20 cellular contexts compared by ENCODE assay signal in genomic region chr5:66002415-66002814, GRCh38.
DNase-seq lines count a peak whose midpoint lies in the region; ATAC-seq and TF ChIP-seq lines count a peak whose summit lies in the region.
"Had no signal": no experiment of that assay in that cellular context is flagged by ENCODE, and none has a peak within 500 bp of the region (broad histone marks: within the 10 kb centered on the region; RNA-seq: fewer than 3 reads in every experiment).

No MANE protein-coding gene starts in this region.

- intact Hi-C loops in activated CD4-positive, alpha-beta T cell treated with anti-CD3 and anti-CD28 coated beads for 36 hours (cut with DNase I, micrococcal nuclease): loop anchor here (1.0 to 5.0 kb wide), 6 partner anchors 8 to 260 kb away; partner anchors contain the start of gene ERBIN (in 2 of the 2)
- intact Hi-C loops in stomach (cut with DNase I; ENCODE audit: low total_unique reads): no loop called here

- H3K4me1 ChIP-seq in stomach: no peaks in the 10 kb centered on the region
- H3K4me1 ChIP-seq: ascending aorta, neural progenitor cell, SJSA1 had no signal

- H3K27ac ChIP-seq in stomach: no peak overlapping the region
- H3K27ac ChIP-seq: ascending aorta, GM23248, HL-60, neural progenitor cell, SJSA1 had no signal

- peaks cover 0 to 36% (median 9%) of the 10 kb centered on the region in 4 donors for H3K36me3 ChIP-seq in stomach
- H3K36me3 ChIP-seq: ascending aorta had no signal

- peak overlapping the region; percentile 4 for H3K27ac Mint-ChIP-seq in activated CD4-positive, alpha-beta T cell treated with anti-CD3 and anti-CD28 coated beads for 36 hours
- H3K27ac Mint-ChIP-seq in T-helper 17 cell: peak overlapping the region; percentile 27
- peak overlapping the region in 1 of 2 donors; percentile 77 for H3K27ac Mint-ChIP-seq in natural killer cell treated with Interleukin-12 subunit alpha and Interleukin-12 subunit beta and Interleukin-15 and Interleukin-18, amount 100 ng/mL, for 72 hours
- H3K27ac Mint-ChIP-seq: neural progenitor cell had no signal

- peaks cover 41% of the 10 kb centered on the region for H3K4me1 Mint-ChIP-seq in activated CD4-positive, alpha-beta T cell treated with anti-CD3 and anti-CD28 coated beads for 36 hours
- H3K4me1 Mint-ChIP-seq in T-helper 17 cell: peaks cover 25% of the 10 kb centered on the region
- H3K4me1 Mint-ChIP-seq in natural killer cell treated with Interleukin-12 subunit alpha and Interleukin-12 subunit beta and Interleukin-15 and Interleukin-18, amount 100 ng/mL, for 72 hours (ENCODE audit: low read depth in 2 of 2): peaks cover 39 to 45% of the 10 kb centered on the region in 2 donors
- H3K4me1 Mint-ChIP-seq: neural progenitor cell had no signal

- H3K4me3 Mint-ChIP-seq in activated CD4-positive, alpha-beta T cell treated with anti-CD3 and anti-CD28 coated beads for 36 hours: no peak overlapping the region
- no peak overlapping the region for H3K4me3 Mint-ChIP-seq in T-helper 17 cell
- H3K4me3 Mint-ChIP-seq in natural killer cell treated with Interleukin-12 subunit alpha and Interleukin-12 subunit beta and Interleukin-15 and Interleukin-18, amount 100 ng/mL, for 72 hours: peak overlapping the region; percentile 0
- H3K4me3 Mint-ChIP-seq: neural progenitor cell had no signal

- 68 to 87% (median 81%) methylated on average over 2 of the region's 2 CpGs for whole genome bisulfite sequencing in stomach, 5 donors

- ATAC-seq in activated CD4-positive, alpha-beta T cell treated with anti-CD3 and anti-CD28 coated beads for 36 hours: peak; percentile 96
- peak; percentile 46 for ATAC-seq in GM21576 (IDR thresholded peaks at IDR 0.05; ENCODE audit: unreplicated experiment)
- ATAC-seq in T-helper 17 cell: no peak
- ATAC-seq in natural killer cell treated with Interleukin-12 subunit alpha and Interleukin-12 subunit beta and Interleukin-15 and Interleukin-18, amount 100 ng/mL, for 72 hours: peak in 1 of 2 donors; percentile 72
- ATAC-seq: PC-3 had no signal

- TF ChIP-seq POLR2A in stomach (IDR thresholded peaks at IDR 0.05): no peak

- no peak for DNase-seq in activated CD4-positive, alpha-beta T cell treated with anti-CD3 and anti-CD28 coated beads for 36 hours
- no peak for DNase-seq in activated CD4-positive, alpha-beta T cell treated with anti-CD3 and anti-CD28 coated beads, Interleukin-2, amount 50 U/mL, for 1 hour
- DNase-seq in T-helper 17 cell (no peak), GM03348 (ENCODE audit: low spot score) (no peak), stomach (no peak), HuH-7.5 (ENCODE audit: low spot score) (no peak)
- no peak for DNase-seq in natural killer cell treated with Interleukin-12 subunit alpha and Interleukin-12 subunit beta and Interleukin-15 and Interleukin-18, amount 100 ng/mL, for 72 hours (ENCODE audit: low spot score)
- DNase-seq: 8988T; GM23248; hypothalamus; mesendoderm; NCI-H748 treated with DMSO at 0.1 percent for 48 hours; PC-3; stimulated activated CD4-positive, alpha-beta T cell treated with anti-CD3 and anti-CD28 coated beads, Interleukin-12 subunit alpha, Interleukin-12 subunit beta, amount 100 ng/mL, for 4 hours; T-helper 9 cell had no signal

- H3K9me3 Mint-ChIP-seq in activated CD4-positive, alpha-beta T cell treated with anti-CD3 and anti-CD28 coated beads for 36 hours (ENCODE audit: low read depth): peaks cover 6% of the 10 kb centered on the region
- H3K9me3 Mint-ChIP-seq in natural killer cell treated with Interleukin-12 subunit alpha and Interleukin-12 subunit beta and Interleukin-15 and Interleukin-18, amount 100 ng/mL, for 72 hours: no peaks in the 10 kb centered on the region

- no peaks in the 10 kb centered on the region for H3K27me3 Mint-ChIP-seq in activated CD4-positive, alpha-beta T cell treated with anti-CD3 and anti-CD28 coated beads for 36 hours
- no peaks in the 10 kb centered on the region for H3K27me3 Mint-ChIP-seq in T-helper 17 cell
- H3K27me3 Mint-ChIP-seq in natural killer cell treated with Interleukin-12 subunit alpha and Interleukin-12 subunit beta and Interleukin-15 and Interleukin-18, amount 100 ng/mL, for 72 hours: no peaks in the 10 kb centered on the region

- no peaks in the 10 kb centered on the region for H3K27me3 ChIP-seq in stomach
- H3K27me3 ChIP-seq: ascending aorta, neural progenitor cell, SJSA1 had no signal

- H3K36me3 Mint-ChIP-seq in activated CD4-positive, alpha-beta T cell treated with anti-CD3 and anti-CD28 coated beads for 36 hours (ENCODE audit: low read depth): peaks cover 45% of the 10 kb centered on the region
- peaks cover 15% of the 10 kb centered on the region for H3K36me3 Mint-ChIP-seq in T-helper 17 cell (ENCODE audit: low read depth)
- H3K36me3 Mint-ChIP-seq in natural killer cell treated with Interleukin-12 subunit alpha and Interleukin-12 subunit beta and Interleukin-15 and Interleukin-18, amount 100 ng/mL, for 72 hours: peaks cover 6% of the 10 kb centered on the region

- POLR2A ChIA-PET in activated CD4-positive, alpha-beta T cell treated with anti-CD3 and anti-CD28 coated beads for 36 hours (lab: Charles Lee): interaction anchor here (0.7 kb wide), 1 partner anchor 9 kb away, joined by 3 read pairs; no protein-coding TSS in a partner anchor

- CTCF ChIA-PET in activated CD4-positive, alpha-beta T cell treated with anti-CD3 and anti-CD28 coated beads for 36 hours (lab: Charles Lee): interaction anchor here (0.7 to 1.2 kb wide), 3 partner anchors 40 to 310 kb away, joined by 4 read pairs; no protein-coding TSS in a partner anchor

- H3K4me3 ChIP-seq in stomach: no peak overlapping the region
- H3K4me3 ChIP-seq: ascending aorta, GM23248, neural progenitor cell, SJSA1 had no signal

- H3K9me3 ChIP-seq in T-helper 17 cell (ENCODE audit: control insufficient read depth, low read length, poor library complexity, severe bottlenecking) (no peaks in the 10 kb centered on the region), stomach (no peaks in the 10 kb centered on the region)
- H3K9me3 ChIP-seq: ascending aorta, SJSA1 had no signal

- no peak for TF ChIP-seq CTCF in stomach (IDR thresholded peaks at IDR 0.05)

- no peak for TF ChIP-seq EP300 in stomach (IDR thresholded peaks at IDR 0.05)
